11 cellular contexts compared by ENCODE assay signal in the genomic region with DNA sequence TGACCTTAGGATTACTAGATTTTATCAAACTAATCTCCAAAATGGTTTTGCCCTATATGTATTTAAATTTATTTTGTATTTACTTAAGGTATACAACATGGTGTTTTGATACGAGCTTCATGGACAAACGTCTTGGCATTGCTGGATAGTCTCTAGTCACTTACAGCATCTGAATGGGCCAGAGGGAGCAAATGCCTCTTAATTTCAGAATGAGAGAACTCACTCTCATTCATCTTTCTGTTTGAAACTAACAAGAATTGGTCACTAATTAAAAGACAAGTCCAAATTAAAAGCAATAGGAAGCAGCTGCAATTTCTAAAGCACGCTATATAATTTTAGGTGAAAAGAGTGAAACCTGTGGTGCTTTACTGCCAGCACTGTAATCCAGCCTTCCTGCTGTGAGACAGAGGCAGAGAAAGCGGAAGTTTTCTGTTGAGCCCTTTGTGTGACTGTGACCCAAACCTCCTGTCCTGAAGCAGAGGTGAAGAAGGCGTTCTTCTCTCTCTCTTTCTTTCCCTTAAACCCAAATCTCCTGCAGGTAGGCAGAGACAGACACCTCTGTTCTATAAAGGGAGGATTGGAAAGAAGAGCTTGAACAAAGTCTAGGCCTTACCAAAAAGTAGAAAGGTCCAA.
DNase-seq lines count a peak whose midpoint lies in the region; ATAC-seq and TF ChIP-seq lines count a peak whose summit lies in the region.
"Had no signal": no experiment of that assay in that cellular context is flagged by ENCODE, and none has a peak within 500 bp of the region (broad histone marks: within the 10 kb centered on the region; RNA-seq: fewer than 3 reads in every experiment).

No MANE protein-coding gene starts in this region.

- no peak overlapping the region for H2BK5ac ChIP-seq in mesenchymal stem cell (ENCODE audit: low read depth, low read length, poor library complexity, severe bottlenecking)

- DNase-seq in NB4 (ENCODE audit: low read depth) (peak; percentile 28), mesenchymal stem cell (no peak), NCI-H1436 (lab: John Stamatoyannopoulos, UW) (no peak), NCI-H187 (lab: John Stamatoyannopoulos, UW) (no peak)
- no peak for DNase-seq in activated naive CD4-positive, alpha-beta T cell treated with Interleukin-2 at 50 U/mL for 16 hours
- DNase-seq: CD4-positive, alpha-beta T cell; NCI-H1105 treated with DMSO at 0.1 percent for 48 hours; thyroid gland had no signal

- no peak overlapping the region for H3K27ac ChIP-seq in mesenchymal stem cell (ENCODE audit: low read length, poor library complexity, severe bottlenecking)
- H3K27ac ChIP-seq: thyroid gland, VCaP had no signal

- no peaks in the 10 kb centered on the region for H3K27me3 ChIP-seq in mesenchymal stem cell (ENCODE audit: control insufficient read depth in 1 of 2, insufficient read depth in 1 of 2, low read length in 2 of 2)
- H3K27me3 ChIP-seq: thyroid gland had no signal

- peaks cover 2% of the 10 kb centered on the region for H3K4me1 ChIP-seq in mesenchymal stem cell (ENCODE audit: control insufficient read depth, insufficient read depth, low read depth, low read length)
- H3K4me1 ChIP-seq: thyroid gland had no signal

- no peak overlapping the region for H3K18ac ChIP-seq in mesenchymal stem cell (ENCODE audit: low read depth in 1 of 2, low read length in 2 of 2)

- no peak overlapping the region for H4K8ac ChIP-seq in mesenchymal stem cell (ENCODE audit: low read length)

- H3K4me2 ChIP-seq in mesenchymal stem cell (ENCODE audit: low read length, poor library complexity, severe bottlenecking), result no peak overlapping the region

- H4K91ac ChIP-seq in mesenchymal stem cell (ENCODE audit: low read length), result no peak overlapping the region

- H2AK5ac ChIP-seq in mesenchymal stem cell (ENCODE audit: low read length, severe bottlenecking), result peak overlapping the region; percentile 81

- 62% methylated on average over 4 of the region's 5 CpGs for WGBS in mesenchymal stem cell

- TF ChIP-seq CTCF in NB4 (IDR thresholded peaks at IDR 0.05; ENCODE audit: low read depth, low read length), result no peak

- no peaks in the 10 kb centered on the region for H3K36me3 ChIP-seq in mesenchymal stem cell (ENCODE audit: control insufficient read depth in 1 of 2, insufficient read depth in 2 of 2, low read depth in 1 of 2, low read length in 2 of 2)
- H3K36me3 ChIP-seq: thyroid gland had no signal

- no peak overlapping the region for H3K4me3 ChIP-seq in NB4 (ENCODE audit: low read depth, low read length)
- H3K4me3 ChIP-seq in mesenchymal stem cell (ENCODE audit: insufficient read depth in 1 of 2, low read depth in 1 of 2, low read length in 2 of 2), result no peak overlapping the region
- H3K4me3 ChIP-seq: thyroid gland had no signal

- no peak overlapping the region for H2BK15ac ChIP-seq in mesenchymal stem cell (ENCODE audit: low read depth, poor library complexity, severe bottlenecking)

- no peak overlapping the region for H3K23ac ChIP-seq in mesenchymal stem cell (ENCODE audit: low read length in 2 of 2)

- no peak for TF ChIP-seq POLR2A in NB4 (IDR thresholded peaks at IDR 0.05; ENCODE audit: extremely low read depth, insufficient read length)

- no peak overlapping the region for H3K4ac ChIP-seq in mesenchymal stem cell (ENCODE audit: low read depth in 1 of 2, low read length in 2 of 2)

- no peaks in the 10 kb centered on the region for H3K79me1 ChIP-seq in mesenchymal stem cell (replicated peaks; ENCODE audit: low read length, poor library complexity, severe bottlenecking)

- no peak overlapping the region for H3K14ac ChIP-seq in mesenchymal stem cell (ENCODE audit: low read length in 2 of 2)

- ATAC-seq in GM19452 (IDR thresholded peaks at IDR 0.05; ENCODE audit: unreplicated experiment) (peak; percentile 91), HG02885 (IDR thresholded peaks at IDR 0.05; ENCODE audit: poor library complexity, unreplicated experiment) (peak; percentile 59)

- H2BK12ac ChIP-seq in mesenchymal stem cell (ENCODE audit: low read length in 2 of 2), result no peak overlapping the region

- no peak overlapping the region for H2AFZ ChIP-seq in mesenchymal stem cell (ENCODE audit: low read depth, low read length)

- no peaks in the 10 kb centered on the region for H3K9me3 ChIP-seq in mesenchymal stem cell (ENCODE audit: control insufficient read depth, low read length)
- H3K9me3 ChIP-seq: thyroid gland had no signal

- H3K9ac ChIP-seq in mesenchymal stem cell (ENCODE audit: low read length), result no peak overlapping the region

- no peak overlapping the region for H2BK120ac ChIP-seq in mesenchymal stem cell (ENCODE audit: low read depth, low read length)
